Comparison of ENCODE assay signal across 8 cellular contexts in genomic region chr18:76450912-76451421, GRCh38. TPM values are rescaled to one million over a fixed set of nuclear protein-coding genes. Genes with fewer than 3 reads are reported as not detected.
DNase-seq lines count a peak whose midpoint lies in the region; ATAC-seq and TF ChIP-seq lines count a peak whose summit lies in the region.

No MANE protein-coding gene starts in this region.

- intact Hi-C loops in breast epithelium (cut with DNase I; ENCODE audit: low total_unique reads) (no loop called here), gastrocnemius medialis (cut with DNase I; ENCODE audit: low total_unique reads) (loop anchor here (2.0 to 10.0 kb wide), 4 partner anchors 26 to 1246 kb away; partner anchors contain the start of gene PTGR3)

- H3K27ac ChIP-seq in breast epithelium (peak overlapping the region; percentile 79 to 94), iPS-20b (ENCODE audit: low read length) (no peak overlapping the region), gastrocnemius medialis (peak overlapping the region; percentile 85 to 92 (median 92))

- TF ChIP-seq CTCF in breast epithelium (IDR thresholded peaks at IDR 0.05) (no peak), gastrocnemius medialis (IDR thresholded peaks at IDR 0.05 in 4 of 5, conservative IDR thresholded peaks at IDR 0.05 in 1 of 5) (no peak)

- peak overlapping the region; percentile 66; the same call in 1 of the 2 replicates for H3K9ac ChIP-seq in iPS-20b (ENCODE audit: low read depth, low read length)

- ATAC-seq in GM18502 (IDR thresholded peaks at IDR 0.05; ENCODE audit: poor library complexity, unreplicated experiment) (peak; percentile 60), gastrocnemius medialis (peak; percentile 51 to 64)

- H3K36me3 ChIP-seq in breast epithelium (no peaks in the 10 kb centered on the region), iPS-20b (ENCODE audit: insufficient read depth, low read depth, low read length) (no peaks in the 10 kb centered on the region), gastrocnemius medialis (no peaks in the 10 kb centered on the region)

- DNase-seq in AG08395 (ENCODE audit: low spot score): peak; percentile 65
- peak; percentile 30 to 48 for DNase-seq in NCI-H526 (lab: John Stamatoyannopoulos, UW)
- DNase-seq in breast epithelium (ENCODE audit: low spot score in 2 of 2): peak in 1 of 2 donors; percentile 21
- peak; percentile 55 to 77 for DNase-seq in gastrocnemius medialis
- no peak for DNase-seq in NCI-H1436 (lab: John Stamatoyannopoulos, UW)
- DNase-seq in mucosa of gallbladder (ENCODE audit: low spot score): no peak

- H3K4me3 ChIP-seq in breast epithelium (peak overlapping the region; percentile 57 to 89 (median 64)), iPS-20b (ENCODE audit: low read length) (peak overlapping the region; percentile 77), gastrocnemius medialis (peak overlapping the region; percentile 70 to 85 (median 76))

- in situ Hi-C loops in gastrocnemius medialis (cut with MboI; ENCODE audit: low sequenced_read_pairs in 4 of 4): no loop called here

- H3K27me3 ChIP-seq in breast epithelium (no peaks in the 10 kb centered on the region), iPS-20b (ENCODE audit: insufficient read depth, low read length) (peaks cover 46% of the 10 kb centered on the region), gastrocnemius medialis (no peaks in the 10 kb centered on the region)

- peaks cover 3 to 4% of the 10 kb centered on the region in 2 donors for H3K4me1 ChIP-seq in breast epithelium
- H3K4me1 ChIP-seq in iPS-20b (ENCODE audit: insufficient read depth, low read length): peaks cover 35% of the 10 kb centered on the region
- H3K4me1 ChIP-seq in gastrocnemius medialis: peaks cover 66 to 72% of the 10 kb centered on the region in 2 donors

- H3K9me3 ChIP-seq in breast epithelium (no peaks in the 10 kb centered on the region), iPS-20b (ENCODE audit: insufficient read depth, low read depth, low read length) (no peaks in the 10 kb centered on the region), gastrocnemius medialis (no peaks in the 10 kb centered on the region)

- TF ChIP-seq POLR2A in breast epithelium (IDR thresholded peaks at IDR 0.05): no peak
- peak; percentile 26 to 51 for TF ChIP-seq POLR2A in gastrocnemius medialis (IDR thresholded peaks at IDR 0.05)

RNA-seq across cellular contexts. Expression of gene ZNF516, which starts 44.1 kb away (rescaled TPM):
- total RNA-seq in breast epithelium (10 to 100 TPM; 12.0 to 33.4 (median 24.0) TPM), gastrocnemius medialis (10 to 100 TPM in 3 of 4 donors, 1 to 10 TPM in 1; 8.4 to 19.3 (median 12.4) TPM), mucosa of gallbladder (48.5 TPM)

Comparison
In these comparisons a context has a peak if more than half of its experiments do, and no peak if none do; other contexts are left out.
1. DNase-seq: peak in AG08395 (single experiment), NCI-H526 (2 of 2) and gastrocnemius medialis (2 of 2); none in NCI-H1436 (single experiment) and mucosa of gallbladder (single experiment).
2. Peak in every context shown above with its lines, with median percentiles within 50 percentile points of each other: H3K4me3 ChIP-seq.